In genomic region chr1:8417625-8418024, GRCh38 we compare ENCODE assay signal across 12 cellular contexts.
DNase-seq lines count a peak whose midpoint lies in the region; ATAC-seq and TF ChIP-seq lines count a peak whose summit lies in the region.
"Had no signal": no experiment of that assay in that cellular context is flagged by ENCODE, and none has a peak within 500 bp of the region (broad histone marks: within the 10 kb centered on the region; RNA-seq: fewer than 3 reads in every experiment).

No MANE protein-coding gene starts in this region.

- H3K4me3 ChIP-seq in BLaER1 treated with 17β-estradiol and CSF1 and Interleukin-3, amounts not matched to agents 10 nM and 100 nM, result no peak overlapping the region

- H3K4me1 ChIP-seq in BLaER1 treated with 17β-estradiol and CSF1 and Interleukin-3, amounts not matched to agents 10 nM and 100 nM, result peaks cover 53 to 75% (median 63%) of the 10 kb centered on the region in 10 experiments

- H3K4me1 Mint-ChIP-seq in chondrocyte (ENCODE audit: low read depth), result peaks cover 22% of the 10 kb centered on the region
- H3K4me1 Mint-ChIP-seq in neural crest cell, result peaks cover 14% of the 10 kb centered on the region

- no peaks in the 10 kb centered on the region; a peak in 2 of 22 replicates for H3K27me3 ChIP-seq in BLaER1 treated with 17β-estradiol and CSF1 and Interleukin-3, amounts not matched to agents 10 nM and 100 nM

- peak overlapping the region in 2 of 11 experiments; percentile 44 to 60; a peak in 1 of 22 replicates for H3K27ac ChIP-seq in BLaER1 treated with 17β-estradiol and CSF1 and Interleukin-3, amounts not matched to agents 10 nM and 100 nM

- no peak overlapping the region for H3K9ac ChIP-seq in BLaER1 treated with 17β-estradiol and CSF1 and Interleukin-3, amounts not matched to agents 10 nM and 100 nM

- H3K4me3 Mint-ChIP-seq in chondrocyte (ENCODE audit: unreplicated experiment), result no peak overlapping the region
- no peak overlapping the region for H3K4me3 Mint-ChIP-seq in neural crest cell
- H3K4me3 Mint-ChIP-seq: stimulated activated effector memory CD8-positive, alpha-beta T cell treated with anti-CD3 and anti-CD28 coated beads, Interleukin-12 subunit alpha, Interleukin-12 subunit beta, amount 100 ng/mL, for 72 hours had no signal

- peaks cover 89 to 100% (median 98%) of the 10 kb centered on the region in 11 experiments for H4K20me1 ChIP-seq in BLaER1 treated with 17β-estradiol and CSF1 and Interleukin-3, amounts not matched to agents 10 nM and 100 nM

- no peaks in the 10 kb centered on the region for H3K9me3 ChIP-seq in BLaER1 treated with 17β-estradiol and CSF1 and Interleukin-3, amounts not matched to agents 10 nM and 100 nM (replicated peaks in 1 of 11)

- H3K27ac Mint-ChIP-seq in chondrocyte (ENCODE audit: unreplicated experiment), result peak overlapping the region; percentile 29
- peak overlapping the region; percentile 0 for H3K27ac Mint-ChIP-seq in neural crest cell (ENCODE audit: unreplicated experiment)
- H3K27ac Mint-ChIP-seq: stimulated activated effector memory CD8-positive, alpha-beta T cell treated with anti-CD3 and anti-CD28 coated beads, Interleukin-12 subunit alpha, Interleukin-12 subunit beta, amount 100 ng/mL, for 72 hours had no signal

- H3K4me2 ChIP-seq in BLaER1 treated with 17β-estradiol and CSF1 and Interleukin-3, amounts not matched to agents 10 nM and 100 nM, result peak overlapping the region; percentile 64 to 99 (median 95)

- peak; percentile 63 for DNase-seq in GF-D8 (lab: John Stamatoyannopoulos, UW)
- no peak for DNase-seq in chondrocyte (ENCODE audit: low spot score)
- no peak for DNase-seq in neural crest cell (ENCODE audit: low read depth, low spot score)
- DNase-seq in DMS53 (lab: John Stamatoyannopoulos, UW), result no peak
- DNase-seq: NCI-H524 treated with DMSO at 0.1 percent for 48 hours, nucleus accumbens, SHP77 had no signal

- ATAC-seq in HG02678 (IDR thresholded peaks at IDR 0.05; ENCODE audit: unreplicated experiment) (no peak), HG03565 (IDR thresholded peaks at IDR 0.05; ENCODE audit: unreplicated experiment) (no peak), GM18511 (IDR thresholded peaks at IDR 0.05; ENCODE audit: unreplicated experiment) (no peak)
- ATAC-seq: stimulated activated effector memory CD8-positive, alpha-beta T cell treated with anti-CD3 and anti-CD28 coated beads, Interleukin-12 subunit alpha, Interleukin-12 subunit beta, amount 100 ng/mL, for 72 hours had no signal

- H3K36me3 Mint-ChIP-seq in chondrocyte (ENCODE audit: low read depth), result peaks cover 13% of the 10 kb centered on the region
- peaks cover 8% of the 10 kb centered on the region for H3K36me3 Mint-ChIP-seq in neural crest cell (ENCODE audit: low read depth)

- H3K27me3 Mint-ChIP-seq in chondrocyte (ENCODE audit: low read depth) (no peaks in the 10 kb centered on the region), neural crest cell (ENCODE audit: low read depth) (no peaks in the 10 kb centered on the region)

- peaks cover 65 to 87% (median 79%) of the 10 kb centered on the region in 11 experiments for H3K36me3 ChIP-seq in BLaER1 treated with 17β-estradiol and CSF1 and Interleukin-3, amounts not matched to agents 10 nM and 100 nM

- H3K9me3 Mint-ChIP-seq in chondrocyte (ENCODE audit: low read depth) (no peaks in the 10 kb centered on the region), neural crest cell (no peaks in the 10 kb centered on the region)
- H3K9me3 Mint-ChIP-seq: stimulated activated effector memory CD8-positive, alpha-beta T cell treated with anti-CD3 and anti-CD28 coated beads, Interleukin-12 subunit alpha, Interleukin-12 subunit beta, amount 100 ng/mL, for 72 hours had no signal

- no peak for TF ChIP-seq CTCF in chondrocyte (IDR thresholded peaks at IDR 0.05)
- TF ChIP-seq CTCF in neural crest cell (conservative IDR thresholded peaks at IDR 0.05), result no peak
